15 cellular contexts compared by ENCODE assay signal in genomic region chr3:13142552-13143380, GRCh38.
"Had no signal": no experiment of that assay in that cellular context is flagged by ENCODE, and none has a peak within 500 bp of the region (broad histone marks: within the 10 kb centered on the region; RNA-seq: fewer than 3 reads in every experiment).

No MANE protein-coding gene starts in this region.

- H3K4me3 Mint-ChIP-seq: activated naive CD8-positive, alpha-beta T cell treated with anti-CD3 and anti-CD28 coated beads for 36 hours; activated T-cell treated with anti-CD3 and anti-CD28 coated beads, Interleukin-2, amount 50 U/mL, for 72 hours; memory B cell; naive thymus-derived CD4-positive, alpha-beta T cell; neural progenitor cell; T-helper 1 cell treated with Interleukin-12 subunit alpha and Interleukin-12 subunit beta and Interleukin-4 antibody, amounts not matched to agents 30 μg/mL and 1 μg/mL, for 36 hours had no signal

- H3K9me3 Mint-ChIP-seq: activated naive CD8-positive, alpha-beta T cell treated with anti-CD3 and anti-CD28 coated beads for 36 hours; activated T-cell treated with anti-CD3 and anti-CD28 coated beads, Interleukin-2, amount 50 U/mL, for 72 hours; memory B cell; neural progenitor cell; T-helper 1 cell treated with Interleukin-12 subunit alpha and Interleukin-12 subunit beta and Interleukin-4 antibody, amounts not matched to agents 30 μg/mL and 1 μg/mL, for 36 hours had no signal

- H3K9ac ChIP-seq: neural progenitor cell had no signal

- H3K27ac Mint-ChIP-seq: activated naive CD8-positive, alpha-beta T cell treated with anti-CD3 and anti-CD28 coated beads for 36 hours; activated T-cell treated with anti-CD3 and anti-CD28 coated beads, Interleukin-2, amount 50 U/mL, for 72 hours; memory B cell; naive thymus-derived CD4-positive, alpha-beta T cell; neural progenitor cell; T-helper 1 cell treated with Interleukin-12 subunit alpha and Interleukin-12 subunit beta and Interleukin-4 antibody, amounts not matched to agents 30 μg/mL and 1 μg/mL, for 36 hours had no signal

- H3K36me3 ChIP-seq: left ventricle myocardium inferior, neural progenitor cell, ovary, SJSA1, tibial nerve had no signal

- H3K36me3 Mint-ChIP-seq: activated naive CD8-positive, alpha-beta T cell treated with anti-CD3 and anti-CD28 coated beads for 36 hours; naive thymus-derived CD4-positive, alpha-beta T cell; neural progenitor cell had no signal

- H3K27me3 ChIP-seq: body of pancreas, neural progenitor cell, ovary, SJSA1, tibial nerve had no signal

- H3K9me3 ChIP-seq: body of pancreas, left ventricle myocardium inferior, ovary, SJSA1 had no signal

- H3K4me1 Mint-ChIP-seq: activated naive CD8-positive, alpha-beta T cell treated with anti-CD3 and anti-CD28 coated beads for 36 hours had no signal

- H3K27ac ChIP-seq: body of pancreas, left ventricle myocardium inferior, neural progenitor cell, ovary, SJSA1, tibial nerve, VCaP had no signal

- H3K4me1 ChIP-seq: body of pancreas, left ventricle myocardium inferior, neural progenitor cell, SJSA1, tibial nerve had no signal

- ATAC-seq: activated T-cell treated with anti-CD3 and anti-CD28 coated beads, Interleukin-2, amount 50 U/mL, for 72 hours; body of pancreas; naive thymus-derived CD4-positive, alpha-beta T cell; stimulated activated naive CD8-positive, alpha-beta T cell treated with anti-CD3 and anti-CD28 coated beads, Interleukin-15, Interleukin-2, amounts not matched to agents 100 U/mL and 50 U/mL, for 24 hours had no signal

- DNase-seq: activated gamma-delta T cell treated with Interleukin-2 at 50 U/mL for 16 hours, foreskin melanocyte, left ventricle myocardium inferior had no signal

- H3K4me3 ChIP-seq: body of pancreas, left ventricle myocardium inferior, neural progenitor cell, ovary, SJSA1, tibial nerve had no signal

- H3K27me3 Mint-ChIP-seq: activated naive CD8-positive, alpha-beta T cell treated with anti-CD3 and anti-CD28 coated beads for 36 hours had no signal
